In the genomic region with DNA sequence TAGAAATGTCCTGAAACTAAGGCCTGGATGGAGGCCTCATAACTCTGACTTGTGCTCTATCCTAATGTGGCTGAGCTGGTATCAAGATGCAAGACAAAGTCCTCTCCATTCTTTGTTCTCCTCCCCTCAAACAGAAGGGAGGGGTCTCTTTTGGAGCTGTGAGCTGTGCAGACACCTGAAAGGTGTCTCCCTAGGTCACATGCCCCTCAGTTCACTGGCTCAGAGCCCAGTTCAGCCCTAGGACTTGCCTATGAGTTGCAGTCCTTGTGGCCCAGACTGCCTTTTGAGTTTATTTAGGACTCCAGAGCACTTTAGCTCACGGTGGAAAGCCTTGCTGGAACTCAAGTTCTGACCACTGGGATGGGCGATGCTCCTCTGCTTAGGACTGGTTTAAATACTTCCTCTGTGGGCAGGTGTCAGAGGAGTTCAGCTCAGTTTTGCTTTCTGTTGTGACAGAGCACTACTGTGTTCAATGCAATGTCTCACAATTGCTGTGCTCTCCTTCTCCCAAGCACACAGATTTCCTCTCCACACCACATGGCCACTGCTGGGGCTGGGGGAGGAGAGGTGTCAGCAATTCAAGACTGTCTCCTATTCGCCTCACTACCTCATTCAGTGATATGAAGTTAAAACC, we compare ENCODE assay signal across 13 cellular contexts.
DNase-seq lines count a peak whose midpoint lies in the region; ATAC-seq and TF ChIP-seq lines count a peak whose summit lies in the region.
"Had no signal": no experiment of that assay in that cellular context is flagged by ENCODE, and none has a peak within 500 bp of the region (broad histone marks: within the 10 kb centered on the region; RNA-seq: fewer than 3 reads in every experiment).

No MANE protein-coding gene starts in this region.

- no peak overlapping the region for H3K4me3 Mint-ChIP-seq in activated B cell treated with CpG ODN at 0.5 μM for 24 hours
- no peak overlapping the region for H3K4me3 Mint-ChIP-seq in endodermal cell
- H3K4me3 Mint-ChIP-seq: activated naive CD8-positive, alpha-beta T cell treated with anti-CD3 and anti-CD28 coated beads, Interleukin-2, amount 50 U/mL, for 24 hours had no signal

- no peaks in the 10 kb centered on the region for H3K27me3 ChIP-seq in left lung
- H3K27me3 ChIP-seq in endodermal cell (ENCODE audit: control insufficient read depth, insufficient read depth, low read length, poor library complexity, severe bottlenecking), result no peaks in the 10 kb centered on the region
- H3K27me3 ChIP-seq in ascending aorta, result no peaks in the 10 kb centered on the region

- ATAC-seq in GM18870 (IDR thresholded peaks at IDR 0.05; ENCODE audit: unreplicated experiment) (peak; percentile 94), GM21528 (IDR thresholded peaks at IDR 0.05; ENCODE audit: low FRiP score, unreplicated experiment) (peak; percentile 98), HG03066 (IDR thresholded peaks at IDR 0.05; ENCODE audit: low read depth, unreplicated experiment) (peak; percentile 99), activated B cell treated with CpG ODN at 0.5 μM for 24 hours (ENCODE audit: low read depth) (peak; percentile 73), left lung (no peak)
- ATAC-seq: activated naive CD8-positive, alpha-beta T cell treated with anti-CD3 and anti-CD28 coated beads, Interleukin-2, amount 50 U/mL, for 24 hours; right cardiac atrium had no signal

- DNase-seq in activated B cell treated with CpG ODN at 0.5 μM for 24 hours (no peak), NCI-H82 treated with DMSO at 0.1 percent for 48 hours (lab: John Stamatoyannopoulos, UW; ENCODE audit: unreplicated experiment) (no peak), left lung (no peak), endodermal cell (no peak), ascending aorta (ENCODE audit: low spot score in 2 of 2) (no peak)
- DNase-seq: activated CD4-positive, alpha-beta T cell treated with anti-CD3 and anti-CD28 coated beads, Interleukin-2, amount 50 U/mL, for 1 hour; activated naive CD8-positive, alpha-beta T cell treated with anti-CD3 and anti-CD28 coated beads, Interleukin-2, amount 50 U/mL, for 24 hours; Caco-2; NCI-H345; right cardiac atrium had no signal

- TF ChIP-seq CTCF in activated B cell treated with CpG ODN at 0.5 μM for 24 hours (IDR thresholded peaks at IDR 0.05) (no peak), left lung (IDR thresholded peaks at IDR 0.05) (no peak), endodermal cell (conservative IDR thresholded peaks at IDR 0.05) (no peak), ascending aorta (IDR thresholded peaks at IDR 0.05) (no peak)

- intact Hi-C loops in activated B cell treated with CpG ODN at 0.5 μM for 24 hours (cut with micrococcal nuclease), result no loop called here
- intact Hi-C loops in left lung (cut with DNase I), result no loop called here
- intact Hi-C loops in ascending aorta (cut with DNase I), result no loop called here

- no peak overlapping the region for H3K9ac ChIP-seq in endodermal cell (ENCODE audit: extremely low read depth, low read length, poor library complexity, severe bottlenecking)

- H3K27ac ChIP-seq in left lung (no peak overlapping the region), endodermal cell (ENCODE audit: low read depth, low read length) (no peak overlapping the region), ascending aorta (no peak overlapping the region)

- H3K4me1 ChIP-seq in left lung, result no peaks in the 10 kb centered on the region
- no peaks in the 10 kb centered on the region for H3K4me1 ChIP-seq in endodermal cell (ENCODE audit: control insufficient read depth, insufficient read depth, low read length)
- no peaks in the 10 kb centered on the region for H3K4me1 ChIP-seq in ascending aorta
- H3K4me1 ChIP-seq: Caco-2 had no signal

- H3K4me3 ChIP-seq in left lung (no peak overlapping the region), endodermal cell (ENCODE audit: low read length) (no peak overlapping the region), ascending aorta (no peak overlapping the region)

- POLR2A ChIA-PET in activated B cell treated with CpG ODN at 0.5 μM for 24 hours (lab: Charles Lee), result interaction anchor here (1.1 kb wide), 1 partner anchor 36 kb away, joined by 3 read pairs; no protein-coding TSS in a partner anchor

- no peaks in the 10 kb centered on the region for H3K27me3 Mint-ChIP-seq in activated B cell treated with CpG ODN at 0.5 μM for 24 hours
- no peaks in the 10 kb centered on the region for H3K27me3 Mint-ChIP-seq in endodermal cell (ENCODE audit: insufficient read depth)

- CTCF ChIA-PET in activated B cell treated with CpG ODN at 0.5 μM for 24 hours (lab: Charles Lee), result interaction anchor here (1.5 kb wide), 1 partner anchor 70 kb away, joined by 3 read pairs; no protein-coding TSS in a partner anchor

- H3K9me3 Mint-ChIP-seq in activated B cell treated with CpG ODN at 0.5 μM for 24 hours (no peaks in the 10 kb centered on the region), endodermal cell (no peaks in the 10 kb centered on the region)
- H3K9me3 Mint-ChIP-seq: activated naive CD8-positive, alpha-beta T cell treated with anti-CD3 and anti-CD28 coated beads, Interleukin-2, amount 50 U/mL, for 24 hours had no signal

- no peaks in the 10 kb centered on the region for H3K9me3 ChIP-seq in left lung
- H3K9me3 ChIP-seq in endodermal cell (ENCODE audit: control insufficient read depth, low read length), result no peaks in the 10 kb centered on the region
- no peaks in the 10 kb centered on the region for H3K9me3 ChIP-seq in ascending aorta
- H3K9me3 ChIP-seq: Caco-2 had no signal

- H3K27ac Mint-ChIP-seq in activated B cell treated with CpG ODN at 0.5 μM for 24 hours (no peak overlapping the region), endodermal cell (no peak overlapping the region)
- H3K27ac Mint-ChIP-seq: activated naive CD8-positive, alpha-beta T cell treated with anti-CD3 and anti-CD28 coated beads, Interleukin-2, amount 50 U/mL, for 24 hours had no signal

- H3K36me3 Mint-ChIP-seq in activated B cell treated with CpG ODN at 0.5 μM for 24 hours (ENCODE audit: low read depth), result no peaks in the 10 kb centered on the region
- H3K36me3 Mint-ChIP-seq in endodermal cell (ENCODE audit: low read depth), result no peaks in the 10 kb centered on the region

- H3K4me1 Mint-ChIP-seq in activated B cell treated with CpG ODN at 0.5 μM for 24 hours (peaks cover 25% of the 10 kb centered on the region), endodermal cell (peaks cover 9% of the 10 kb centered on the region)

- no peaks in the 10 kb centered on the region for H3K36me3 ChIP-seq in left lung
- no peaks in the 10 kb centered on the region for H3K36me3 ChIP-seq in endodermal cell (ENCODE audit: control insufficient read depth, insufficient read depth, low read length)
- no peaks in the 10 kb centered on the region for H3K36me3 ChIP-seq in ascending aorta

- 71 to 91% methylated on average over 1 to 3 of the region's 3 CpGs for WGBS in endodermal cell (ENCODE audit: insufficient coverage in 1 of 2, insufficient read length in 1 of 2), 2 experiments
